Comparison of ENCODE assay signal across 15 cellular contexts in the genomic region with DNA sequence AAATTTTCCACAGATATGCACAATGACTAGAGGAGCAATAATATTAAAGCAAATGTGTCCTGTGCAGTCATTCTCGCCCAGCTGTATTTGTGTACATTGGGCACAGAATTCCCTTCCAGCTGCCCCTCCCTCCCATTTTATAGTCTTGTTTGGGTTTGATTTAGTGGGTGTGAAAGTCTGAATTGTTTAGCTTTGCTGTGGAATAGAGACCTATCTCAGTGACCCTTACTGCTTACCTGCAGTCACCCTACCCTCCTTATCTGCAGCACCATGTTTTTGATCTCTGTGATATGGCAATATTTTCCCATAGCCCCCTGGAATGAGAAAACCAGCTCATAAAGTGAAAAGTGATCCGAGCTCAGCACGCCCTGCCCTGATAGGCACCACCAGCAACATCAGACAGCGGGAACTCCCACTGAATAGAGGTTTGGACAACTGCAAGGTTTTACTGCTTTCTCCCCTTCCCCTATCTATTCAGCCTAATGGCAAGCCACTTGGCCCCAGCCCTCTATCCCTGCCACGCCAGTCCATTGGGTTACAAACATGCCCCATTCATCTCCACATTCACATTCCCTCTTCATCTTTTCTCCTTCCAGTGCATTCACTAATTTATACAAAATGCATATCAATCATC.
"Had no signal": no experiment of that assay in that cellular context is flagged by ENCODE, and none has a peak within 500 bp of the region (broad histone marks: within the 10 kb centered on the region; RNA-seq: fewer than 3 reads in every experiment).

No MANE protein-coding gene starts in this region.

- DNase-seq: activated B cell treated with CpG ODN at 0.5 μM for 24 hours; activated CD4-positive, alpha-beta memory T cell treated with anti-CD3 and anti-CD28 coated beads, Interleukin-2, amount 10 ng/mL, durations not matched to agents 7 days and 5 days; activated CD4-positive, alpha-beta T cell treated with anti-CD3 and anti-CD28 coated beads for 48 hours; activated CD8-positive, alpha-beta memory T cell treated with anti-CD3 and anti-CD28 coated beads, Interleukin-2, amount 10 ng/mL, durations not matched to agents 7 days and 5 days; amygdala; caudate nucleus; endodermal cell; foreskin fibroblast; naive B cell; T-cell; testis; upper lobe of right lung had no signal

- H3K27me3 Mint-ChIP-seq: activated B cell treated with CpG ODN at 0.5 μM for 24 hours; activated CD4-positive, alpha-beta memory T cell treated with anti-CD3 and anti-CD28 coated beads, Interleukin-2, amount 10 ng/mL, durations not matched to agents 7 days and 5 days; activated CD8-positive, alpha-beta memory T cell treated with anti-CD3 and anti-CD28 coated beads, Interleukin-2, amount 10 ng/mL, durations not matched to agents 7 days and 5 days; activated naive CD8-positive, alpha-beta T cell; naive B cell; T-cell had no signal

- H3K9me3 Mint-ChIP-seq: activated B cell treated with CpG ODN at 0.5 μM for 24 hours, endodermal cell, naive B cell, neural progenitor cell, T-cell had no signal

- H3K27ac Mint-ChIP-seq: activated B cell treated with CpG ODN at 0.5 μM for 24 hours; activated CD4-positive, alpha-beta memory T cell treated with anti-CD3 and anti-CD28 coated beads, Interleukin-2, amount 10 ng/mL, durations not matched to agents 7 days and 5 days; activated CD8-positive, alpha-beta memory T cell treated with anti-CD3 and anti-CD28 coated beads, Interleukin-2, amount 10 ng/mL, durations not matched to agents 7 days and 5 days; activated naive CD8-positive, alpha-beta T cell; endodermal cell; neural progenitor cell had no signal

- ATAC-seq: activated CD8-positive, alpha-beta memory T cell treated with anti-CD3 and anti-CD28 coated beads, Interleukin-2, amount 10 ng/mL, durations not matched to agents 7 days and 5 days; left lobe of liver; T-cell; upper lobe of right lung had no signal

- H3K4me1 Mint-ChIP-seq: activated CD4-positive, alpha-beta memory T cell treated with anti-CD3 and anti-CD28 coated beads, Interleukin-2, amount 10 ng/mL, durations not matched to agents 7 days and 5 days; endodermal cell had no signal

- H3K4me3 Mint-ChIP-seq: activated B cell treated with CpG ODN at 0.5 μM for 24 hours; activated CD4-positive, alpha-beta memory T cell treated with anti-CD3 and anti-CD28 coated beads, Interleukin-2, amount 10 ng/mL, durations not matched to agents 7 days and 5 days; activated CD8-positive, alpha-beta memory T cell treated with anti-CD3 and anti-CD28 coated beads, Interleukin-2, amount 10 ng/mL, durations not matched to agents 7 days and 5 days; activated naive CD8-positive, alpha-beta T cell; endodermal cell; naive B cell; neural progenitor cell; T-cell had no signal

- H3K36me3 Mint-ChIP-seq: naive B cell, neural progenitor cell, T-cell had no signal
